ENCODE assay signal across 18 cellular contexts in genomic region chr11:70019576-70020011, GRCh38. TPM values are rescaled to one million over a fixed set of nuclear protein-coding genes. Genes with fewer than 3 reads are reported as not detected.
A peak's percentile ranks its signal among the peaks of the same experiment; 100 is the strongest.
DNase-seq lines count a peak whose midpoint lies in the region; ATAC-seq and TF ChIP-seq lines count a peak whose summit lies in the region.
"Had no signal": no experiment of that assay in that cellular context is flagged by ENCODE, and none has a peak within 500 bp of the region (broad histone marks: within the 10 kb centered on the region; RNA-seq: fewer than 3 reads in every experiment).

No MANE protein-coding gene starts in this region.

- CTCF ChIA-PET in activated CD8-positive, alpha-beta T cell treated with anti-CD3 and anti-CD28 coated beads, Interleukin-2, amount 10 ng/mL, durations not matched to agents 7 days and 5 days (lab: Charles Lee), result no interaction called here

- TF ChIP-seq CTCF in Loucy (conservative IDR thresholded peaks at IDR 0.05; ENCODE audit: low read length) (no peak), fibroblast of villous mesenchyme (IDR thresholded peaks at IDR 0.05; ENCODE audit: insufficient read depth, low read depth, low read length) (no peak)

- H3K36me3 ChIP-seq in Loucy (ENCODE audit: insufficient read depth, low read length), result no peaks in the 10 kb centered on the region
- H3K36me3 ChIP-seq: gastroesophageal sphincter had no signal

- no peaks in the 10 kb centered on the region for H3K27me3 Mint-ChIP-seq in activated CD8-positive, alpha-beta T cell treated with anti-CD3 and anti-CD28 coated beads, Interleukin-2, amount 10 ng/mL, durations not matched to agents 7 days and 5 days (ENCODE audit: low read depth)

- no peaks in the 10 kb centered on the region for H3K36me3 Mint-ChIP-seq in activated CD8-positive, alpha-beta T cell treated with anti-CD3 and anti-CD28 coated beads, Interleukin-2, amount 10 ng/mL, durations not matched to agents 7 days and 5 days (ENCODE audit: low read depth)
- H3K36me3 Mint-ChIP-seq: IgD-negative memory B cell had no signal

- H3K9me3 Mint-ChIP-seq in activated CD8-positive, alpha-beta T cell treated with anti-CD3 and anti-CD28 coated beads, Interleukin-2, amount 10 ng/mL, durations not matched to agents 7 days and 5 days (ENCODE audit: insufficient read depth), result no peaks in the 10 kb centered on the region

- H3K79me2 ChIP-seq in Loucy (ENCODE audit: insufficient read depth, low read length), result no peaks in the 10 kb centered on the region

- peak overlapping the region; percentile 32 for H2AFZ ChIP-seq in Loucy (ENCODE audit: low read length)

- H3K4me3 ChIP-seq in Loucy (ENCODE audit: low read length, poor library complexity, severe bottlenecking) (no peak overlapping the region), fibroblast of villous mesenchyme (ENCODE audit: low read depth, low read length) (no peak overlapping the region)
- H3K4me3 ChIP-seq: gastroesophageal sphincter had no signal

- no peaks in the 10 kb centered on the region for H3F3A ChIP-seq in Loucy (ENCODE audit: low read depth)

- no peaks in the 10 kb centered on the region for H3K9me3 ChIP-seq in Loucy (ENCODE audit: insufficient read depth, low read depth, low read length)

- H3K27ac Mint-ChIP-seq in activated CD8-positive, alpha-beta T cell treated with anti-CD3 and anti-CD28 coated beads, Interleukin-2, amount 10 ng/mL, durations not matched to agents 7 days and 5 days, result no peak overlapping the region
- H3K27ac Mint-ChIP-seq: IgD-negative memory B cell had no signal

- H3K4me1 Mint-ChIP-seq in activated CD8-positive, alpha-beta T cell treated with anti-CD3 and anti-CD28 coated beads, Interleukin-2, amount 10 ng/mL, durations not matched to agents 7 days and 5 days (ENCODE audit: low read depth), result peaks cover 3% of the 10 kb centered on the region
- H3K4me1 Mint-ChIP-seq: IgD-negative memory B cell had no signal

- H3K4me3 Mint-ChIP-seq in activated CD8-positive, alpha-beta T cell treated with anti-CD3 and anti-CD28 coated beads, Interleukin-2, amount 10 ng/mL, durations not matched to agents 7 days and 5 days, result no peak overlapping the region
- H3K4me3 Mint-ChIP-seq: IgD-negative memory B cell had no signal

- DNase-seq in fibroblast of villous mesenchyme (ENCODE audit: low read depth), result peak; percentile 5
- DNase-seq in non-pigmented ciliary epithelial cell (ENCODE audit: low read depth), result peak; percentile 35
- no peak for DNase-seq in effector CD4-positive, alpha-beta T cell
- DNase-seq in activated CD8-positive, alpha-beta T cell treated with anti-CD3 and anti-CD28 coated beads, Interleukin-2, amount 10 ng/mL, durations not matched to agents 7 days and 5 days, result no peak
- DNase-seq in middle frontal gyrus (ENCODE audit: extremely low spot score, low spot score), result no peak
- no peak for DNase-seq in hypothalamus (lab: John Stamatoyannopoulos, UW)
- DNase-seq: activated naive CD4-positive, alpha-beta T cell treated with Interleukin-2 at 50 U/mL for 16 hours; anterior cingulate cortex; DMS53; NCI-H187; NCI-H345; NK-92 treated with Interleukin-12 subunit alpha and Interleukin-12 subunit beta, amount 100 ng/mL, for 24 hours; stimulated activated CD4-positive, alpha-beta T cell treated with anti-CD3 and anti-CD28 coated beads, Interleukin-4, amount 100 ng/mL, for 24 hours had no signal

- H3K4me2 ChIP-seq in Loucy (ENCODE audit: low read depth, low read length, poor library complexity, severe bottlenecking), result no peak overlapping the region

- no peak for ATAC-seq in activated CD8-positive, alpha-beta T cell treated with anti-CD3 and anti-CD28 coated beads, Interleukin-2, amount 10 ng/mL, durations not matched to agents 7 days and 5 days

- no peaks in the 10 kb centered on the region for H3K27me3 ChIP-seq in Loucy (ENCODE audit: insufficient read depth, low read length, poor library complexity, severe bottlenecking)

- H4K20me1 ChIP-seq in Loucy (ENCODE audit: insufficient read depth, low read length, poor library complexity, severe bottlenecking), result no peaks in the 10 kb centered on the region

- POLR2A ChIA-PET in activated CD8-positive, alpha-beta T cell treated with anti-CD3 and anti-CD28 coated beads, Interleukin-2, amount 10 ng/mL, durations not matched to agents 7 days and 5 days (lab: Charles Lee), result no interaction called here

- H3K9me2 ChIP-seq in Loucy (replicated peaks; ENCODE audit: low read depth, low read length), result no peaks in the 10 kb centered on the region

- H3K9ac ChIP-seq in Loucy (ENCODE audit: low read depth, low read length, poor library complexity, severe bottlenecking), result peak overlapping the region; percentile 35

- peaks cover 12% of the 10 kb centered on the region for H3K4me1 ChIP-seq in Loucy (ENCODE audit: insufficient read depth, low read length, poor library complexity, severe bottlenecking)
- H3K4me1 ChIP-seq: gastroesophageal sphincter had no signal

RNA-seq across cellular contexts. Expression of gene ANO1, which starts 58.5 kb away (rescaled TPM):
- total RNA-seq in fibroblast of villous mesenchyme, result not detected in 2 replicates
- total RNA-seq in activated CD8-positive, alpha-beta T cell treated with anti-CD3 and anti-CD28 coated beads, Interleukin-2, amount 10 ng/mL, durations not matched to agents 7 days and 5 days, result not detected
- total RNA-seq: myocyte, osteocyte had no signal

Comparison
In these comparisons a context has a peak if more than half of its experiments do, and no peak if none do; other contexts are left out.
1. DNase-seq: peak in fibroblast of villous mesenchyme (single experiment) and non-pigmented ciliary epithelial cell (single experiment); none in effector CD4-positive, alpha-beta T cell (single experiment), activated CD8-positive, alpha-beta T cell treated with anti-CD3 and anti-CD28 coated beads, Interleukin-2, amount 10 ng/mL, durations not matched to agents 7 days and 5 days (single experiment), middle frontal gyrus (single experiment) and hypothalamus (0 of 51).